8 cellular contexts compared by ENCODE assay signal in the genomic region with DNA sequence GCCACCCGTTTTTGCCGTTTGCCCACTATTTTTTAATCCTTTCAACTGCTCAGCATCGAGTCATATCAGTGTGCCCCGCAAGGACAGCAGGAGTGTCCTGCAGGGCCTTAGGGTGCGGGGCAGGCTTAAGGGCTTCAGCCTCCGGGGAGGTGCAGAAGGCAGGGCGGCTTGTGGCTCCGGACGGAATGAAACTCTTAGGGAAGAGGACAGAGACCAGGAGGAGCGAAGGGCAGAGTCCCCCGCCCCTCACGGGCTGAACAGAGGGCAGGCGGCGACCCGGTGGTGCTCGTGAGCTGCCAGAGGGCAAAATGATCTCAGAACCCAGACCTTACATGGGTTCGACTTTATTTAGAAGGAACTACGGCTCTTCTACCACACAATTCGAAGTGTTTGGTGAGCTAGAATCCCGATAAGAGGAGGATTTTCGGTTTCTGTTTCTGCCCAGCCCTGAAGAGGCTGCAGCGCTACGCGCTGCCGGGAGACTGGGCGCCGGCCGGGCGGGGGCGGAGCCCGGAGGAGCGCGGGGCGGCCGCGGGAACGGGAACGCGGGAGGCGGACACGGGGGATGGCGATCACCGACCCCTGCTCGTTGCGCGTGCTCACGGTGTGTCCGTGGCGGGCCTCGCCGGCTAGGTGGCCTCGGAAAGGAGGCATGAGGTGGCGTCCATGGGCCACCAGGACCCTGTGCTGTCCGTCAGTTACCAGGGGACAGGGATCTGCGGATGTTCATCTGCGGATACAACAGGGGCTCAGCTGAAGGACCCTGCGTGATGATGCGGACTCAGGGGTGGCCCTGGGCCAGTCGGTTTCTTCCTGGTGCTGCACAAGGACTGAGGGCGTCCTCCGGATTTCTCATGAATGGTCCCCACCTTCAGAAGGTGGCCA. TPM values are rescaled to one million over a fixed set of nuclear protein-coding genes. Genes with fewer than 3 reads are reported as not detected.
DNase-seq lines count a peak whose midpoint lies in the region; ATAC-seq and TF ChIP-seq lines count a peak whose summit lies in the region.

No MANE protein-coding gene starts in this region.

- no peaks in the 10 kb centered on the region for H3K36me3 ChIP-seq in mucosa of descending colon (ENCODE audit: low read depth)

- peak; percentile 66 for ATAC-seq in GM18867 (IDR thresholded peaks at IDR 0.05; ENCODE audit: unreplicated experiment)
- ATAC-seq in HG03060 (IDR thresholded peaks at IDR 0.05; ENCODE audit: low read depth, unreplicated experiment), result peak; percentile 32
- peak; percentile 83 for ATAC-seq in mucosa of descending colon
- ATAC-seq in stimulated activated naive B cell treated with anti-CD40 and anti-IgM and Interleukin-4, amounts not matched to agents 10 μg/mL and 1 μg/mL and 100 μg/mL, for 72 hours (replicated peaks), result peak; percentile 70

- no peaks in the 10 kb centered on the region for H3K27me3 Mint-ChIP-seq in stimulated activated naive B cell treated with anti-CD40 and anti-IgM and Interleukin-4, amounts not matched to agents 10 μg/mL and 1 μg/mL and 100 μg/mL, for 72 hours

- peaks cover 0 to 1% of the 10 kb centered on the region in 2 donors for H3K9me3 Mint-ChIP-seq in stimulated activated naive B cell treated with anti-CD40 and anti-IgM and Interleukin-4, amounts not matched to agents 10 μg/mL and 1 μg/mL and 100 μg/mL, for 72 hours

- H3K9me3 ChIP-seq in mucosa of descending colon, result no peaks in the 10 kb centered on the region

- H3K4me1 ChIP-seq in mucosa of descending colon (ENCODE audit: low read depth), result peaks cover 7% of the 10 kb centered on the region

- peak overlapping the region; percentile 99 to 100 for H3K4me3 Mint-ChIP-seq in stimulated activated naive B cell treated with anti-CD40 and anti-IgM and Interleukin-4, amounts not matched to agents 10 μg/mL and 1 μg/mL and 100 μg/mL, for 72 hours

- H3K27ac Mint-ChIP-seq in stimulated activated naive B cell treated with anti-CD40 and anti-IgM and Interleukin-4, amounts not matched to agents 10 μg/mL and 1 μg/mL and 100 μg/mL, for 72 hours, result peak overlapping the region; percentile 100

- TF ChIP-seq CTCF in mucosa of descending colon (IDR thresholded peaks at IDR 0.05), result no peak

- peaks cover 53 to 77% of the 10 kb centered on the region in 2 donors for H3K4me1 Mint-ChIP-seq in stimulated activated naive B cell treated with anti-CD40 and anti-IgM and Interleukin-4, amounts not matched to agents 10 μg/mL and 1 μg/mL and 100 μg/mL, for 72 hours

- H3K27ac ChIP-seq in epithelial cell of prostate, result peak overlapping the region; percentile 20

- intact Hi-C loops in mucosa of descending colon (cut with DNase I, micrococcal nuclease), result no loop called here

- peak; percentile 90 for DNase-seq in AG20443 (ENCODE audit: low spot score)
- peak; percentile 12 for DNase-seq in NCI-H748 treated with DMSO at 0.1 percent for 48 hours (lab: John Stamatoyannopoulos, UW)
- DNase-seq in activated CD8-positive, alpha-beta memory T cell treated with anti-CD3 and anti-CD28 coated beads, Interleukin-2, amount 50 U/mL, for 48 hours, result peak; percentile 82
- no peak for DNase-seq in epithelial cell of prostate (ENCODE audit: low read depth, low spot score)
- peak; percentile 73 to 82 (median 82) for DNase-seq in mucosa of descending colon
- DNase-seq in stimulated activated naive B cell treated with anti-CD40 and anti-IgM and Interleukin-4, amounts not matched to agents 10 μg/mL and 1 μg/mL and 100 μg/mL, for 72 hours, result peak; percentile 58

- H3K4me3 ChIP-seq in mucosa of descending colon, result peak overlapping the region; percentile 30

- H3K36me3 Mint-ChIP-seq in stimulated activated naive B cell treated with anti-CD40 and anti-IgM and Interleukin-4, amounts not matched to agents 10 μg/mL and 1 μg/mL and 100 μg/mL, for 72 hours, result peaks cover 10 to 14% of the 10 kb centered on the region in 2 donors

RNA-seq across cellular contexts. Expression of a gene that starts 4.3 kb away (rescaled TPM):
- total RNA-seq in mucosa of descending colon, result 100 to 1,000 TPM in 2 of 3 donors, 10 to 100 TPM in 1; 83.1 to 130 (median 101) TPM

Comparison
In these comparisons a context has a peak if more than half of its experiments do, and no peak if none do; other contexts are left out.
1. ATAC-seq: peak in every context shown above with its lines; median percentile 83 in mucosa of descending colon; 70 in stimulated activated naive B cell treated with anti-CD40 and anti-IgM and Interleukin-4, amounts not matched to agents 10 μg/mL and 1 μg/mL and 100 μg/mL, for 72 hours; 66 in GM18867; 32 in HG03060.